12 cellular contexts compared by ENCODE assay signal in the genomic region with DNA sequence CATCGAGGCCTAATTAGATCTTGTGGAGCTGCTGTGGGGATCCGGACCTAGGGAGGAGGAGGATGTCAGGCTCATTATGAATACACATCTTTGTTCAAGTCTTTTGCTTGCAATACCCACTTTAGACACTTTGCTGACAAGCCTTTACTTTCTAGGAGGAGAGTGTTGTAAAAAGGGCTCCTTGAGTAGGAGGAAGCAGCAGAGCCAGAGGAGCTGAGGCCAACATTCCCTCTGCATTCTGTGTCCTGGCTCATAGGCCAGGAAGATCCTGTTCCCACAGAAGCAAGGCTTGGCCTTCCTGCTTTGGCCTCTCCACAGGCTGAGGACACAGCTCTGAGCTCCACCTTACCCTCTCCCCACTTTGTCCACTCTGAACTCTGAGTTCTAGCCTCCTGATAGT.
DNase-seq lines count a peak whose midpoint lies in the region; ATAC-seq and TF ChIP-seq lines count a peak whose summit lies in the region.
"Had no signal": no experiment of that assay in that cellular context is flagged by ENCODE, and none has a peak within 500 bp of the region (broad histone marks: within the 10 kb centered on the region; RNA-seq: fewer than 3 reads in every experiment).

No MANE protein-coding gene starts in this region.

- no peak for TF ChIP-seq CTCF in brain (conservative IDR thresholded peaks at IDR 0.05)
- no peak for TF ChIP-seq CTCF in right atrium auricular region (IDR thresholded peaks at IDR 0.05)
- no peak for TF ChIP-seq CTCF in H9 (conservative IDR thresholded peaks at IDR 0.05)

- H3K4me1 ChIP-seq in ACC112 (ENCODE audit: control insufficient read depth, insufficient read depth, low read length, unreplicated experiment) (no peaks in the 10 kb centered on the region), right atrium auricular region (peaks cover 0 to 44% of the 10 kb centered on the region in 2 donors), H9 (ENCODE audit: insufficient read depth, low read length) (no peaks in the 10 kb centered on the region)
- H3K4me1 ChIP-seq: spleen had no signal

- no peak overlapping the region for H2BK12ac ChIP-seq in H9 (ENCODE audit: insufficient read length, low read depth, low read length)

- H3K14ac ChIP-seq in H9 (ENCODE audit: insufficient read depth, low read length) = no peak overlapping the region

- H3K9ac ChIP-seq in H9 (ENCODE audit: extremely low read depth, insufficient read length, low read length) = no peak overlapping the region

- H3K27me3 ChIP-seq in ACC112 (ENCODE audit: insufficient read depth, low read length) = no peaks in the 10 kb centered on the region
- no peaks in the 10 kb centered on the region for H3K27me3 ChIP-seq in right atrium auricular region
- no peaks in the 10 kb centered on the region for H3K27me3 ChIP-seq in H9 (ENCODE audit: insufficient read depth, low read length)
- H3K27me3 ChIP-seq: spleen had no signal

- no peaks in the 10 kb centered on the region for H3K36me3 ChIP-seq in ACC112 (ENCODE audit: insufficient read depth, low read length)
- no peaks in the 10 kb centered on the region for H3K36me3 ChIP-seq in right atrium auricular region
- H3K36me3 ChIP-seq: spleen had no signal

- H3K4me3 ChIP-seq in ACC112 (ENCODE audit: low read depth, low read length) (no peak overlapping the region), right atrium auricular region (no peak overlapping the region)
- H3K4me3 ChIP-seq: spleen had no signal

- no peak overlapping the region for H3K4me2 ChIP-seq in H9 (ENCODE audit: insufficient read depth, insufficient read length, low read length)

- POLR2A ChIA-PET in activated CD4-positive, alpha-beta T cell treated with anti-CD3 and anti-CD28 coated beads, Interleukin-2, amount 10 ng/mL, durations not matched to agents 7 days and 5 days (lab: Charles Lee) = no interaction called here

- H2AK5ac ChIP-seq in H9 (ENCODE audit: insufficient read length, low read length) = no peak overlapping the region

- H2BK120ac ChIP-seq in H9 (ENCODE audit: low read depth, low read length, poor library complexity, severe bottlenecking) = no peak overlapping the region

- H3K18ac ChIP-seq in H9 (ENCODE audit: insufficient read length, low read depth, low read length) = no peak overlapping the region

- no peak overlapping the region for H4K5ac ChIP-seq in H9 (ENCODE audit: insufficient read length, low read depth, low read length)

- no CpG with 5 or more reads among the region's 2 CpGs for WGBS in H9 (ENCODE audit: extremely low coverage, insufficient read length, low lambda C conversion rate)

- no peak overlapping the region for H3K23ac ChIP-seq in H9 (ENCODE audit: insufficient read length, low read depth, low read length)

- peak overlapping the region in 4 of 5 experiments; percentile 13 to 80 (median 70) for H3K27ac Mint-ChIP-seq in brain
- no peak overlapping the region for H3K27ac Mint-ChIP-seq in activated CD4-positive, alpha-beta T cell treated with anti-CD3 and anti-CD28 coated beads, Interleukin-2, amount 10 ng/mL, durations not matched to agents 7 days and 5 days
- H3K27ac Mint-ChIP-seq in H9 = no peak overlapping the region

- DNase-seq in right atrium auricular region (ENCODE audit: low spot score) (peak; percentile 78), posterior vena cava (ENCODE audit: low spot score) (peak; percentile 82), H9 (no peak)
- DNase-seq in activated CD4-positive, alpha-beta T cell treated with anti-CD3 and anti-CD28 coated beads, Interleukin-2, amount 10 ng/mL, durations not matched to agents 7 days and 5 days = no peak
- DNase-seq in activated CD4-positive, alpha-beta T cell treated with anti-CD3 and anti-CD28 coated beads for 4 hours = no peak
- DNase-seq: activated CD8-positive, alpha-beta memory T cell treated with anti-CD3 and anti-CD28 coated beads, Interleukin-2, amount 50 U/mL, for 4 hours; NCI-H1048; NCI-H446 treated with DMSO at 0.1 percent for 48 hours; spleen had no signal

- H3K56ac ChIP-seq in H9 (ENCODE audit: insufficient read length, low read depth, low read length) = no peak overlapping the region

- H3K4me3 Mint-ChIP-seq in brain = peak overlapping the region in 1 of 5 experiments; percentile 9
- H3K4me3 Mint-ChIP-seq in activated CD4-positive, alpha-beta T cell treated with anti-CD3 and anti-CD28 coated beads, Interleukin-2, amount 10 ng/mL, durations not matched to agents 7 days and 5 days = no peak overlapping the region
- H3K4me3 Mint-ChIP-seq in H9 = no peak overlapping the region

- H3K4me1 Mint-ChIP-seq in brain = peaks cover 52% of the 10 kb centered on the region
- H3K4me1 Mint-ChIP-seq in activated CD4-positive, alpha-beta T cell treated with anti-CD3 and anti-CD28 coated beads, Interleukin-2, amount 10 ng/mL, durations not matched to agents 7 days and 5 days = no peaks in the 10 kb centered on the region
- H3K4me1 Mint-ChIP-seq in H9 = peaks cover 15 to 24% of the 10 kb centered on the region in 2 experiments

- H3K9me3 Mint-ChIP-seq in brain = no peaks in the 10 kb centered on the region
- no peaks in the 10 kb centered on the region for H3K9me3 Mint-ChIP-seq in activated CD4-positive, alpha-beta T cell treated with anti-CD3 and anti-CD28 coated beads, Interleukin-2, amount 10 ng/mL, durations not matched to agents 7 days and 5 days
- H3K9me3 Mint-ChIP-seq in H9 = no peaks in the 10 kb centered on the region

- no peak overlapping the region for H4K8ac ChIP-seq in H9 (replicated peaks; ENCODE audit: insufficient read length, low read depth, low read length)

- H4K20me1 ChIP-seq in H9 (ENCODE audit: control insufficient read depth, insufficient read depth, insufficient read length) = no peaks in the 10 kb centered on the region

- H3K9me3 ChIP-seq in right atrium auricular region = no peaks in the 10 kb centered on the region
- no peaks in the 10 kb centered on the region for H3K9me3 ChIP-seq in H9 (ENCODE audit: control insufficient read depth, low read depth, low read length)
- H3K9me3 ChIP-seq: spleen had no signal

- no peaks in the 10 kb centered on the region for H3K23me2 ChIP-seq in H9 (ENCODE audit: insufficient read length, low read depth, low read length, poor library complexity, severe bottlenecking)

- no peaks in the 10 kb centered on the region for H3K79me2 ChIP-seq in ACC112 (ENCODE audit: control insufficient read depth, insufficient read depth, low read length, unreplicated experiment)
- no peaks in the 10 kb centered on the region for H3K79me2 ChIP-seq in H9 (ENCODE audit: insufficient read depth, low read length)

- intact Hi-C loops in posterior vena cava (cut with DNase I) = no loop called here

- H2BK5ac ChIP-seq in H9 (ENCODE audit: insufficient read length, low read length) = no peak overlapping the region

- H2BK15ac ChIP-seq in H9 (ENCODE audit: low read depth, low read length) = no peak overlapping the region

- H3K27ac ChIP-seq in ACC112 (ENCODE audit: low read depth, low read length) (no peak overlapping the region), right atrium auricular region (peak overlapping the region; percentile 43 to 57), H9 (ENCODE audit: insufficient read length, low read depth, low read length) (no peak overlapping the region)

- H3K79me1 ChIP-seq in H9 (ENCODE audit: insufficient read depth, low read depth, low read length, poor library complexity, severe bottlenecking) = no peaks in the 10 kb centered on the region

- no peak overlapping the region for H2BK20ac ChIP-seq in H9 (ENCODE audit: low read depth, low read length, poor library complexity, severe bottlenecking)

- H3K4ac ChIP-seq in H9 (ENCODE audit: low read depth, low read length) = no peak overlapping the region

- H3T11ph ChIP-seq in H9 (ENCODE audit: low read length) = no peak overlapping the region

- no peak for ATAC-seq in GM19324 (IDR thresholded peaks at IDR 0.05; ENCODE audit: low FRiP score, unreplicated experiment)

- H4K91ac ChIP-seq in H9 (ENCODE audit: insufficient read length, low read depth, low read length) = no peak overlapping the region

- H3K27me3 Mint-ChIP-seq in brain (peaks cover 5% of the 10 kb centered on the region), H9 (ENCODE audit: low read depth) (no peaks in the 10 kb centered on the region)
- peaks cover 5% of the 10 kb centered on the region for H3K27me3 Mint-ChIP-seq in activated CD4-positive, alpha-beta T cell treated with anti-CD3 and anti-CD28 coated beads, Interleukin-2, amount 10 ng/mL, durations not matched to agents 7 days and 5 days

- CTCF ChIA-PET in activated CD4-positive, alpha-beta T cell treated with anti-CD3 and anti-CD28 coated beads, Interleukin-2, amount 10 ng/mL, durations not matched to agents 7 days and 5 days (lab: Charles Lee) = no interaction called here

- H3K36me3 Mint-ChIP-seq in brain = no peaks in the 10 kb centered on the region
- H3K36me3 Mint-ChIP-seq in activated CD4-positive, alpha-beta T cell treated with anti-CD3 and anti-CD28 coated beads, Interleukin-2, amount 10 ng/mL, durations not matched to agents 7 days and 5 days (ENCODE audit: low read depth) = no peaks in the 10 kb centered on the region
- no peaks in the 10 kb centered on the region for H3K36me3 Mint-ChIP-seq in H9 (ENCODE audit: insufficient read depth in 1 of 3, low read depth in 3 of 3)

- H2AFZ ChIP-seq in ACC112 (ENCODE audit: low read length, unreplicated experiment) = peak overlapping the region; percentile 77
- H2AFZ ChIP-seq in H9 (ENCODE audit: low read length) = no peak overlapping the region

Comparison
In these comparisons a context has a peak if more than half of its experiments do, and no peak if none do; other contexts are left out.
1. H3K27ac ChIP-seq: peak in right atrium auricular region (2 of 2); none in ACC112 (single experiment) and H9 (single experiment).
2. H3K27ac Mint-ChIP-seq: peak in brain (4 of 5); none in activated CD4-positive, alpha-beta T cell treated with anti-CD3 and anti-CD28 coated beads, Interleukin-2, amount 10 ng/mL, durations not matched to agents 7 days and 5 days (single experiment) and H9 (0 of 3).
3. DNase-seq: peak in right atrium auricular region (single experiment) and posterior vena cava (single experiment); none in activated CD4-positive, alpha-beta T cell treated with anti-CD3 and anti-CD28 coated beads, Interleukin-2, amount 10 ng/mL, durations not matched to agents 7 days and 5 days (single experiment), H9 (single experiment) and activated CD4-positive, alpha-beta T cell treated with anti-CD3 and anti-CD28 coated beads for 4 hours (0 of 2).